Comparison of ENCODE assay signal across 1 cellular context in the genomic region with DNA sequence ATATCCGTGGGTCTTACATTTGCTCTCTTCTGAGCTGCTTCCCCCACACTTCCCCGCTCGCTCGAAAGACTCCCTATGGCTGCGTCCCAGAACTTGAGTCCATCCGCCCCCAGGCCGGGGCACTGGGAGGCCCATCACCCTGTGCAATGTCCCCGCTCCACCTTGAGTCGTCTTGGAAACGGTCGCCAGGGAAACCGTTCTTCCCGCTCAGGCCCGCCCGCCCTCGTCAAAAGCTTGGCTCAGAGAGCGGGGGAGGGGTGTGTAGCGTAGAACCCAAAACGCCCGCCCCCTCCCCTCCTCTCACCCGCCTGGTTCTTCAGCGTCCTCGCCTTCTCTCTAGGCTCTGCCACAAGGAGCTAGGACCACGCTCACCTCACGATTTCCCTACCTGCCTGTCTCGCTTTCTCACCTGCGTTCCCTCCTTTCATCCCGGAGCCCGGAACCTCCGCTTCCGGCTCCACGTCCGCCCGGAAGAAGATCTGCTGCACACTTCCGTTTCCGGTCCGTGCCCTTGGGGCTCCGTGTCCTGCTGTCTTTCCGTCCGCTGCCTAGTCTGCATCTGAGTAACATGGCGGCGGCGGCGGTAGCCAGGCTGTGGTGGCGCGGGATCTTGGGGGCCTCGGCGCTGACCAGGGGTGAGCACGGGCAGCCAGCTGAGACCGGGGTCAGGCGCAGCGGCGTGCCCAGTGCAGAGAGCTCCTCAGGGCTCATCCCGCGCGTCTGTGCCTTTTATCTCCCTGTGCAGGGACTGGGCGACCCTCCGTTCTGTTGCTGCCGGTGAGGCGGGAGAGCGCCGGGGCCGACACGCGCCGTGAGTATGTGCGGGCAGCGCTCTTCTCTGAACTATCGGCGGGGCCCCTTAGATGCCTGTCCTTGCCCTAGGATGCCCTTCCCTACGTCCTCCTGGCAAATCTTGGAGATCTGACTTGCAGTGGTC.
TF ChIP-seq lines count a peak whose summit lies in the region.

A gene (minus strand): TSS at position 447 of the 937 bp plus-strand sequence. CDS start 19 bp downstream, at position 428.
A gene (plus strand): TSS at position 551 of the 937 bp plus-strand sequence. CDS start 18 bp downstream, at position 569.

TF ChIP-seq in K562, 482 proteins besides CTCF, POLR2A, EP300 and RAD21 (continued from another document and continues in another):
- TF ChIP-seq, protein P1, sequence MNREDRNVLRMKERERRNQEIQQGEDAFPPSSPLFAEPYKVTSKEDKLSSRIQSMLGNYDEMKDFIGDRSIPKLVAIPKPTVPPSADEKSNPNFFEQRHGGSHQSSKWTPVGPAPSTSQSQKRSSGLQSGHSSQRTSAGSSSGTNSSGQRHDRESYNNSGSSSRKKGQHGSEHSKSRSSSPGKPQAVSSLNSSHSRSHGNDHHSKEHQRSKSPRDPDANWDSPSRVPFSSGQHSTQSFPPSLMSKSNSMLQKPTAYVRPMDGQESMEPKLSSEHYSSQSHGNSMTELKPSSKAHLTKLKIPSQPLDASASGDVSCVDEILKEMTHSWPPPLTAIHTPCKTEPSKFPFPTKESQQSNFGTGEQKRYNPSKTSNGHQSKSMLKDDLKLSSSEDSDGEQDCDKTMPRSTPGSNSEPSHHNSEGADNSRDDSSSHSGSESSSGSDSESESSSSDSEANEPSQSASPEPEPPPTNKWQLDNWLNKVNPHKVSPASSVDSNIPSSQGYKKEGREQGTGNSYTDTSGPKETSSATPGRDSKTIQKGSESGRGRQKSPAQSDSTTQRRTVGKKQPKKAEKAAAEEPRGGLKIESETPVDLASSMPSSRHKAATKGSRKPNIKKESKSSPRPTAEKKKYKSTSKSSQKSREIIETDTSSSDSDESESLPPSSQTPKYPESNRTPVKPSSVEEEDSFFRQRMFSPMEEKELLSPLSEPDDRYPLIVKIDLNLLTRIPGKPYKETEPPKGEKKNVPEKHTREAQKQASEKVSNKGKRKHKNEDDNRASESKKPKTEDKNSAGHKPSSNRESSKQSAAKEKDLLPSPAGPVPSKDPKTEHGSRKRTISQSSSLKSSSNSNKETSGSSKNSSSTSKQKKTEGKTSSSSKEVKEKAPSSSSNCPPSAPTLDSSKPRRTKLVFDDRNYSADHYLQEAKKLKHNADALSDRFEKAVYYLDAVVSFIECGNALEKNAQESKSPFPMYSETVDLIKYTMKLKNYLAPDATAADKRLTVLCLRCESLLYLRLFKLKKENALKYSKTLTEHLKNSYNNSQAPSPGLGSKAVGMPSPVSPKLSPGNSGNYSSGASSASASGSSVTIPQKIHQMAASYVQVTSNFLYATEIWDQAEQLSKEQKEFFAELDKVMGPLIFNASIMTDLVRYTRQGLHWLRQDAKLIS (CRISPR knock-in tag; IDR thresholded peaks at IDR 0.05) = peak; percentile 98
- peak; percentile 96 for TF ChIP-seq BMI1 (IDR thresholded peaks at IDR 0.05; ENCODE audit: low read length)
- TF ChIP-seq ZNF253 (CRISPR knock-in tag; conservative IDR thresholded peaks at IDR 0.05) = no peak
- peak; percentile 66; the same call in 1 of the 2 replicates for TF ChIP-seq ZNF24 (IDR thresholded peaks at IDR 0.05)
- TF ChIP-seq TAF9B (IDR thresholded peaks at IDR 0.05; ENCODE audit: partially characterized antibody) = peak; percentile 97
- TF ChIP-seq, protein P2, sequence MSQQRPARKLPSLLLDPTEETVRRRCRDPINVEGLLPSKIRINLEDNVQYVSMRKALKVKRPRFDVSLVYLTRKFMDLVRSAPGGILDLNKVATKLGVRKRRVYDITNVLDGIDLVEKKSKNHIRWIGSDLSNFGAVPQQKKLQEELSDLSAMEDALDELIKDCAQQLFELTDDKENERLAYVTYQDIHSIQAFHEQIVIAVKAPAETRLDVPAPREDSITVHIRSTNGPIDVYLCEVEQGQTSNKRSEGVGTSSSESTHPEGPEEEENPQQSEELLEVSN (IDR thresholded peaks at IDR 0.05; ENCODE audit: borderline replicate concordance in 1 of 2, extremely low read depth in 1 of 2, insufficient read depth in 1 of 2, insufficient read length in 1 of 2, low read depth in 1 of 2, low read length in 1 of 2, poor library complexity in 1 of 2, severe bottlenecking in 1 of 2) = peak; percentile 20 to 27
- no peak for TF ChIP-seq ZNF445 (CRISPR knock-in tag; IDR thresholded peaks at IDR 0.05; ENCODE audit: low read depth)
- TF ChIP-seq, protein P3, sequence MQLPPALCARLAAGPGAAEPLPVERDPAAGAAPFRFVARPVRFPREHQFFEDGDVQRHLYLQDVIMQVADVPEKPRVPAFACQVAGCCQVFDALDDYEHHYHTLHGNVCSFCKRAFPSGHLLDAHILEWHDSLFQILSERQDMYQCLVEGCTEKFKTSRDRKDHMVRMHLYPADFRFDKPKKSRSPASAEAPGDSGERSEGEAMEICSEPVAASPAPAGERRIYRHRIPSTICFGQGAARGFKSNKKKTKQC (CRISPR knock-in tag; IDR thresholded peaks at IDR 0.05) = peak; percentile 84
- peak; percentile 88 for TF ChIP-seq MTA1 (IDR thresholded peaks at IDR 0.05; ENCODE audit: borderline replicate concordance)
- TF ChIP-seq, protein P4, sequence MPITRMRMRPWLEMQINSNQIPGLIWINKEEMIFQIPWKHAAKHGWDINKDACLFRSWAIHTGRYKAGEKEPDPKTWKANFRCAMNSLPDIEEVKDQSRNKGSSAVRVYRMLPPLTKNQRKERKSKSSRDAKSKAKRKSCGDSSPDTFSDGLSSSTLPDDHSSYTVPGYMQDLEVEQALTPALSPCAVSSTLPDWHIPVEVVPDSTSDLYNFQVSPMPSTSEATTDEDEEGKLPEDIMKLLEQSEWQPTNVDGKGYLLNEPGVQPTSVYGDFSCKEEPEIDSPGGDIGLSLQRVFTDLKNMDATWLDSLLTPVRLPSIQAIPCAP (CRISPR knock-in tag; IDR thresholded peaks at IDR 0.05; ENCODE audit: borderline replicate concordance) = no peak
- TF ChIP-seq, protein P5, sequence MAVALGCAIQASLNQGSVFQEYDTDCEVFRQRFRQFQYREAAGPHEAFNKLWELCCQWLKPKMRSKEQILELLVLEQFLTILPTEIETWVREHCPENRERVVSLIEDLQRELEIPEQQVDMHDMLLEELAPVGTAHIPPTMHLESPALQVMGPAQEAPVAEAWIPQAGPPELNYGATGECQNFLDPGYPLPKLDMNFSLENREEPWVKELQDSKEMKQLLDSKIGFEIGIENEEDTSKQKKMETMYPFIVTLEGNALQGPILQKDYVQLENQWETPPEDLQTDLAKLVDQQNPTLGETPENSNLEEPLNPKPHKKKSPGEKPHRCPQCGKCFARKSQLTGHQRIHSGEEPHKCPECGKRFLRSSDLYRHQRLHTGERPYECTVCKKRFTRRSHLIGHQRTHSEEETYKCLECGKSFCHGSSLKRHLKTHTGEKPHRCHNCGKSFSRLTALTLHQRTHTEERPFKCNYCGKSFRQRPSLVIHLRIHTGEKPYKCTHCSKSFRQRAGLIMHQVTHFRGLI (CRISPR knock-in tag; IDR thresholded peaks at IDR 0.05) = no peak
- peak; percentile 71 for TF ChIP-seq KAT8 (IDR thresholded peaks at IDR 0.05; ENCODE audit: low read depth)
- TF ChIP-seq ZNF316 (IDR thresholded peaks at IDR 0.05) = 0 out of 2 replicates have a peak, but pooled peaks have one; percentile 9
- TF ChIP-seq XRCC3 (IDR thresholded peaks at IDR 0.05) = no peak
- peak; percentile 100 for TF ChIP-seq KAT7 (CRISPR knock-in tag; IDR thresholded peaks at IDR 0.05; ENCODE audit: borderline replicate concordance)
- peak; percentile 79 for TF ChIP-seq CHD1 (IDR thresholded peaks at IDR 0.05; ENCODE audit: low read length)
- TF ChIP-seq DMBX1 (CRISPR knock-in tag; IDR thresholded peaks at IDR 0.05; ENCODE audit: borderline replicate concordance) = no peak
- TF ChIP-seq ARNT (IDR thresholded peaks at IDR 0.05) = peak; percentile 96 to 98; a peak in 3 of 4 replicates
- TF ChIP-seq, protein P6, sequence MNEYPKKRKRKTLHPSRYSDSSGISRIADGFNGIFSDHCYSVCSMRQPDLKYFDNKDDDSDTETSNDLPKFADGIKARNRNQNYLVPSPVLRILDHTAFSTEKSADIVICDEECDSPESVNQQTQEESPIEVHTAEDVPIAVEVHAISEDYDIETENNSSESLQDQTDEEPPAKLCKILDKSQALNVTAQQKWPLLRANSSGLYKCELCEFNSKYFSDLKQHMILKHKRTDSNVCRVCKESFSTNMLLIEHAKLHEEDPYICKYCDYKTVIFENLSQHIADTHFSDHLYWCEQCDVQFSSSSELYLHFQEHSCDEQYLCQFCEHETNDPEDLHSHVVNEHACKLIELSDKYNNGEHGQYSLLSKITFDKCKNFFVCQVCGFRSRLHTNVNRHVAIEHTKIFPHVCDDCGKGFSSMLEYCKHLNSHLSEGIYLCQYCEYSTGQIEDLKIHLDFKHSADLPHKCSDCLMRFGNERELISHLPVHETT (CRISPR knock-in tag; conservative IDR thresholded peaks at IDR 0.05 in 1 of 2, IDR thresholded peaks at IDR 0.05 in 1 of 2) = peak in 1 of 2 experiments; percentile 85; a peak in 1 of 4 replicates
- peak; percentile 99 for TF ChIP-seq ESRRA (IDR thresholded peaks at IDR 0.05; ENCODE audit: borderline replicate concordance, low read depth)
- no peak for TF ChIP-seq ZNF347 (CRISPR knock-in tag; IDR thresholded peaks at IDR 0.05; ENCODE audit: low read depth)
- no peak for TF ChIP-seq ZNF165 (CRISPR knock-in tag; IDR thresholded peaks at IDR 0.05; ENCODE audit: borderline replicate concordance)
- peak; percentile 90; the same call in 1 of the 2 replicates for TF ChIP-seq ZC3H8 (IDR thresholded peaks at IDR 0.05)
- peak; percentile 79 for TF ChIP-seq TCF7 (IDR thresholded peaks at IDR 0.05; ENCODE audit: borderline replicate concordance)
- TF ChIP-seq PHTF2 (CRISPR knock-in tag; IDR thresholded peaks at IDR 0.05) = no peak
- TF ChIP-seq ZNF696 (CRISPR knock-in tag; conservative IDR thresholded peaks at IDR 0.05) = no peak
- peak; percentile 99 for TF ChIP-seq RBFOX2 (IDR thresholded peaks at IDR 0.05; ENCODE audit: low read depth, low read length)
- TF ChIP-seq, protein P7, sequence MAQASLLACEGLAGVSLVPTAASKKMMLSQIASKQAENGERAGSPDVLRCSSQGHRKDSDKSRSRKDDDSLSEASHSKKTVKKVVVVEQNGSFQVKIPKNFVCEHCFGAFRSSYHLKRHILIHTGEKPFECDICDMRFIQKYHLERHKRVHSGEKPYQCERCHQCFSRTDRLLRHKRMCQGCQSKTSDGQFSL (CRISPR knock-in tag; IDR thresholded peaks at IDR 0.05) = 0 out of 2 replicates have a peak, but pooled peaks have one; percentile 47
- TF ChIP-seq, protein P7 (tag; IDR thresholded peaks at IDR 0.05) = no peak
- TF ChIP-seq, protein P8, sequence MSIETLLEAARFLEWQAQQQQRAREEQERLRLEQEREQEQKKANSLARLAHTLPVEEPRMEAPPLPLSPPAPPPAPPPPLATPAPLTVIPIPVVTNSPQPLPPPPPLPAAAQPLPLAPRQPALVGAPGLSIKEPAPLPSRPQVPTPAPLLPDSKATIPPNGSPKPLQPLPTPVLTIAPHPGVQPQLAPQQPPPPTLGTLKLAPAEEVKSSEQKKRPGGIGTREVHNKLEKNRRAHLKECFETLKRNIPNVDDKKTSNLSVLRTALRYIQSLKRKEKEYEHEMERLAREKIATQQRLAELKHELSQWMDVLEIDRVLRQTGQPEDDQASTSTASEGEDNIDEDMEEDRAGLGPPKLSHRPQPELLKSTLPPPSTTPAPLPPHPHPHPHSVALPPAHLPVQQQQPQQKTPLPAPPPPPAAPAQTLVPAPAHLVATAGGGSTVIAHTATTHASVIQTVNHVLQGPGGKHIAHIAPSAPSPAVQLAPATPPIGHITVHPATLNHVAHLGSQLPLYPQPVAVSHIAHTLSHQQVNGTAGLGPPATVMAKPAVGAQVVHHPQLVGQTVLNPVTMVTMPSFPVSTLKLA (conservative IDR thresholded peaks at IDR 0.05) = peak; percentile 69 to 90
- no peak for TF ChIP-seq ZNF717 (CRISPR knock-in tag; IDR thresholded peaks at IDR 0.05)
- TF ChIP-seq MCM7 (IDR thresholded peaks at IDR 0.05) = peak; percentile 49 to 92; a peak in 1 of 4 replicates
- TF ChIP-seq SMARCA5 (IDR thresholded peaks at IDR 0.05) = peak; percentile 82
- TF ChIP-seq, protein P9, sequence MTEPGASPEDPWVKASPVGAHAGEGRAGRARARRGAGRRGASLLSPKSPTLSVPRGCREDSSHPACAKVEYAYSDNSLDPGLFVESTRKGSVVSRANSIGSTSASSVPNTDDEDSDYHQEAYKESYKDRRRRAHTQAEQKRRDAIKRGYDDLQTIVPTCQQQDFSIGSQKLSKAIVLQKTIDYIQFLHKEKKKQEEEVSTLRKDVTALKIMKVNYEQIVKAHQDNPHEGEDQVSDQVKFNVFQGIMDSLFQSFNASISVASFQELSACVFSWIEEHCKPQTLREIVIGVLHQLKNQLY (CRISPR knock-in tag; conservative IDR thresholded peaks at IDR 0.05) = no peak
- no peak for TF ChIP-seq ZNF561 (CRISPR knock-in tag; conservative IDR thresholded peaks at IDR 0.05)
- TF ChIP-seq, protein P10, sequence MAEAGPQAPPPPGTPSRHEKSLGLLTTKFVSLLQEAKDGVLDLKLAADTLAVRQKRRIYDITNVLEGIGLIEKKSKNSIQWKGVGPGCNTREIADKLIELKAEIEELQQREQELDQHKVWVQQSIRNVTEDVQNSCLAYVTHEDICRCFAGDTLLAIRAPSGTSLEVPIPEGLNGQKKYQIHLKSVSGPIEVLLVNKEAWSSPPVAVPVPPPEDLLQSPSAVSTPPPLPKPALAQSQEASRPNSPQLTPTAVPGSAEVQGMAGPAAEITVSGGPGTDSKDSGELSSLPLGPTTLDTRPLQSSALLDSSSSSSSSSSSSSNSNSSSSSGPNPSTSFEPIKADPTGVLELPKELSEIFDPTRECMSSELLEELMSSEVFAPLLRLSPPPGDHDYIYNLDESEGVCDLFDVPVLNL (CRISPR knock-in tag; IDR thresholded peaks at IDR 0.05; ENCODE audit: low read depth) = no peak
- TF ChIP-seq SOX6 (IDR thresholded peaks at IDR 0.05) = peak; percentile 69
- TF ChIP-seq YY1 (IDR thresholded peaks at IDR 0.05; ENCODE audit: borderline replicate concordance in 1 of 3, control insufficient read depth in 1 of 3, extremely low read depth in 1 of 3, insufficient read depth in 3 of 3, insufficient read length in 1 of 3, insufficient replicate concordance in 2 of 3, low read depth in 1 of 3, low read length in 2 of 3) = peak; percentile 82 to 97 (median 94)
- peak; percentile 86 for TF ChIP-seq ZFX (CRISPR knock-in tag; IDR thresholded peaks at IDR 0.05)
